ENCODE assay signal across 22 cellular contexts in genomic region chrX:112512509-112512908, GRCh38.
DNase-seq lines count a peak whose midpoint lies in the region; ATAC-seq and TF ChIP-seq lines count a peak whose summit lies in the region.
"Had no signal": no experiment of that assay in that cellular context is flagged by ENCODE, and none has a peak within 500 bp of the region (broad histone marks: within the 10 kb centered on the region; RNA-seq: fewer than 3 reads in every experiment).

No MANE protein-coding gene starts in this region.

- H2AFZ ChIP-seq in SK-N-SH (ENCODE audit: low read depth): no peak overlapping the region

- H3K36me3 Mint-ChIP-seq in progenitor cell of endocrine pancreas (ENCODE audit: insufficient read depth): peaks cover 2% of the 10 kb centered on the region
- H3K36me3 Mint-ChIP-seq: activated naive CD4-positive, alpha-beta T cell treated with anti-CD3 and anti-CD28 coated beads, Interleukin-2, amount 10 ng/mL, durations not matched to agents 7 days and 5 days had no signal

- no peaks in the 10 kb centered on the region for H3F3A ChIP-seq in SK-N-SH (replicated peaks; ENCODE audit: insufficient read depth)

- no peak overlapping the region for H3K4me3 Mint-ChIP-seq in progenitor cell of endocrine pancreas (ENCODE audit: low read depth)
- H3K4me3 Mint-ChIP-seq: activated naive CD4-positive, alpha-beta T cell treated with anti-CD3 and anti-CD28 coated beads, Interleukin-2, amount 10 ng/mL, durations not matched to agents 7 days and 5 days; natural killer cell treated with Interleukin-12 subunit alpha and Interleukin-12 subunit beta and Interleukin-15 and Interleukin-18, amount 100 ng/mL, for 72 hours had no signal

- CTCF ChIA-PET in SK-N-SH (lab: Yijun Ruan, JAX): no interaction called here

- H4K20me1 ChIP-seq in SK-N-SH (ENCODE audit: insufficient read depth): no peaks in the 10 kb centered on the region

- H3K27me3 ChIP-seq in SK-N-SH (ENCODE audit: insufficient read depth) (no peaks in the 10 kb centered on the region), adipocyte (replicated peaks; ENCODE audit: control insufficient read depth, insufficient read depth, low read length) (no peaks in the 10 kb centered on the region)
- H3K27me3 ChIP-seq: ovary, testis had no signal

- TF ChIP-seq EP300 in SK-N-SH (IDR thresholded peaks at IDR 0.05; ENCODE audit: borderline replicate concordance in 1 of 2, low read depth in 1 of 2, low read length in 1 of 2): no peak

- H3K4me2 ChIP-seq in SK-N-SH: no peak overlapping the region

- H3K27ac Mint-ChIP-seq in progenitor cell of endocrine pancreas: no peak overlapping the region
- H3K27ac Mint-ChIP-seq: activated naive CD4-positive, alpha-beta T cell treated with anti-CD3 and anti-CD28 coated beads, Interleukin-2, amount 10 ng/mL, durations not matched to agents 7 days and 5 days; natural killer cell treated with Interleukin-12 subunit alpha and Interleukin-12 subunit beta and Interleukin-15 and Interleukin-18, amount 100 ng/mL, for 72 hours had no signal

- WGBS in SK-N-SH (ENCODE audit: low lambda C conversion rate): 21% methylated on average over 3 of the region's 3 CpGs

- H3K9me3 ChIP-seq in SK-N-SH (0 out of 2 replicates have a peak, but pooled peaks cover 8% of the 10 kb centered on the region), adipocyte (ENCODE audit: control insufficient read depth, low read length) (peaks cover 52% of the 10 kb centered on the region)
- H3K9me3 ChIP-seq: ovary, testis had no signal

- H3K9ac ChIP-seq in SK-N-SH (no peak overlapping the region), adipocyte (ENCODE audit: low read length) (no peak overlapping the region)

- H3K4me1 ChIP-seq in SK-N-SH (ENCODE audit: control insufficient read depth in 1 of 2, insufficient read depth in 2 of 2, low read depth in 1 of 2, low read length in 1 of 2) (no peaks in the 10 kb centered on the region), adipocyte (ENCODE audit: control insufficient read depth, insufficient read depth, low read length) (no peaks in the 10 kb centered on the region)
- H3K4me1 ChIP-seq: testis had no signal

- no peaks in the 10 kb centered on the region for H3K79me2 ChIP-seq in SK-N-SH (ENCODE audit: insufficient read depth)

- H3K36me3 ChIP-seq in SK-N-SH (replicated peaks in 1 of 2; ENCODE audit: control insufficient read depth in 1 of 2, insufficient read depth in 2 of 2, low read length in 1 of 2): no peaks in the 10 kb centered on the region
- no peaks in the 10 kb centered on the region for H3K36me3 ChIP-seq in adipocyte (ENCODE audit: control insufficient read depth, insufficient read depth, low read length, severe bottlenecking)
- H3K36me3 ChIP-seq: ovary had no signal

- H3K9me2 ChIP-seq in SK-N-SH: 0 out of 2 replicates have a peak, but pooled peaks cover 5% of the 10 kb centered on the region

- TF ChIP-seq CTCF in SK-N-SH (IDR thresholded peaks at IDR 0.05) (peak; percentile 29), LNCaP clone FGC (IDR thresholded peaks at IDR 0.05; ENCODE audit: control insufficient read depth, extremely low read depth, insufficient read depth) (0 out of 2 replicates have a peak, but pooled peaks have one; percentile 10), progenitor cell of endocrine pancreas (IDR thresholded peaks at IDR 0.05; ENCODE audit: unreplicated experiment) (peak; percentile 21)

- H3K27me3 Mint-ChIP-seq in progenitor cell of endocrine pancreas: no peaks in the 10 kb centered on the region
- H3K27me3 Mint-ChIP-seq: activated naive CD4-positive, alpha-beta T cell treated with anti-CD3 and anti-CD28 coated beads, Interleukin-2, amount 10 ng/mL, durations not matched to agents 7 days and 5 days; natural killer cell treated with Interleukin-12 subunit alpha and Interleukin-12 subunit beta and Interleukin-15 and Interleukin-18, amount 100 ng/mL, for 72 hours had no signal

- DNase-seq in SK-N-SH: no peak
- DNase-seq in LNCaP clone FGC (ENCODE audit: low read depth): no peak
- DNase-seq in adipocyte (ENCODE audit: low read depth): peak; percentile 15
- no peak for DNase-seq in progenitor cell of endocrine pancreas (ENCODE audit: low spot score, unreplicated experiment)
- DNase-seq in NOMO-1 (lab: John Stamatoyannopoulos, UW; ENCODE audit: unreplicated experiment in 2 of 2): no peak
- DNase-seq in NCI-H526 (lab: John Stamatoyannopoulos, UW): no peak
- DNase-seq: activated naive CD4-positive, alpha-beta T cell treated with anti-CD3 and anti-CD28 coated beads, Interleukin-2, amount 10 ng/mL, durations not matched to agents 7 days and 5 days; C1 segment of cervical spinal cord; hypothalamus; Kasumi-1; kidney; NCI-H1105 treated with DMSO at 0.1 percent for 48 hours; NCI-H2107; NCI-H510A; ovary; stimulated activated CD4-positive, alpha-beta T cell treated with anti-CD3 and anti-CD28 coated beads, Interleukin-4, amount 100 ng/mL, for 24 hours; stimulated activated naive CD4-positive, alpha-beta T cell; testis had no signal

- peaks cover 12% of the 10 kb centered on the region for H3K9me3 Mint-ChIP-seq in progenitor cell of endocrine pancreas (ENCODE audit: low read depth)

- no peak overlapping the region for H3K4me3 ChIP-seq in SK-N-SH (ENCODE audit: low read depth in 2 of 2, low read length in 1 of 2)
- no peak overlapping the region for H3K4me3 ChIP-seq in LNCaP clone FGC (ENCODE audit: low read depth, low read length)
- no peak overlapping the region for H3K4me3 ChIP-seq in adipocyte (ENCODE audit: low read length)
- H3K4me3 ChIP-seq: ovary, testis had no signal

- POLR2A ChIA-PET in SK-N-SH (lab: Yijun Ruan, JAX): no interaction called here

- TF ChIP-seq RAD21 in SK-N-SH (IDR thresholded peaks at IDR 0.05; ENCODE audit: low read length): no peak

- no peak overlapping the region for H3K27ac ChIP-seq in SK-N-SH (ENCODE audit: low read depth in 2 of 2, low read length in 1 of 2)
- H3K27ac ChIP-seq: ovary, RWPE1, testis had no signal

- ATAC-seq in SK-N-SH treated with all-trans-retinoic acid at 6 μM for 48 hours (no peak), HG02973 (IDR thresholded peaks at IDR 0.05; ENCODE audit: unreplicated experiment) (no peak)
- ATAC-seq: natural killer cell treated with Interleukin-12 subunit alpha and Interleukin-12 subunit beta and Interleukin-15 and Interleukin-18, amount 100 ng/mL, for 72 hours had no signal

- H3K4me1 Mint-ChIP-seq in progenitor cell of endocrine pancreas (ENCODE audit: low read depth): no peaks in the 10 kb centered on the region
- H3K4me1 Mint-ChIP-seq: activated naive CD4-positive, alpha-beta T cell treated with anti-CD3 and anti-CD28 coated beads, Interleukin-2, amount 10 ng/mL, durations not matched to agents 7 days and 5 days had no signal

TF ChIP-seq in SK-N-SH, 30 proteins besides CTCF, POLR2A, EP300 and RAD21:
- TF ChIP-seq FOSL2 (IDR thresholded peaks at IDR 0.05; ENCODE audit: borderline replicate concordance, low read depth) (no peak), MAX (IDR thresholded peaks at IDR 0.05; ENCODE audit: low read depth) (no peak), USF1 (IDR thresholded peaks at IDR 0.05; ENCODE audit: borderline replicate concordance, low read depth) (no peak), JUND (IDR thresholded peaks at IDR 0.05) (no peak)

TF ChIP-seq in SK-N-SH treated with all-trans-retinoic acid at 6 μM for 48 hours, 23 proteins besides CTCF, POLR2A, EP300 and RAD21:
- TF ChIP-seq TOX (CRISPR knock-in tag; IDR thresholded peaks at IDR 0.05; ENCODE audit: borderline replicate concordance): no peak
- no peak for TF ChIP-seq ZC3H10 (CRISPR knock-in tag; IDR thresholded peaks at IDR 0.05)
- no peak for TF ChIP-seq ZNF565 (CRISPR knock-in tag; conservative IDR thresholded peaks at IDR 0.05; ENCODE audit: low read depth)
